In the genomic region with DNA sequence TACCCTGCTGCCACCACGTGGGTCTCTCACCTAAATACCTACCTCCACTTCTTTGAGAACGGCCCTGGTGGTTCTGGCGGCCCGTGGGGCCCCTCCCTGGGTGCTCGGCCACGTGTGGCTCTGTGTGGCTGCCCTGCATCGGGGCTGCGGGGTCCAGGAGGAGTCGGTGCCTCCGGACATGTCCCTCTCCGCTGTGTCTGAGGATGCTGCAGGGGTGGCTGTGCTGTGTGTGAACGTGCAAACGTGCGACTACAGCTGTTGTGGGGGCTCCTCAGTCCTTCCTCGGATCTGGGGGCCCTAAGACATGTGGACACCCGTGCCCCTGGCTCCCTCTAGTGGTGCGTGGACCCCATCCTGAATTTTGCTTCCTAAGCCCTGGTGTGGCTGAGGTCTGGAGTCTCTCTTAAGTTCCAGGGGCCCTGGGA, we compare ENCODE assay signal across 8 cellular contexts.
DNase-seq lines count a peak whose midpoint lies in the region; TF ChIP-seq lines count a peak whose summit lies in the region.

No MANE protein-coding gene starts in this region.

- H3K27me3 ChIP-seq in GM23248 (replicated peaks; ENCODE audit: insufficient read depth): no peaks in the 10 kb centered on the region
- no peaks in the 10 kb centered on the region for H3K27me3 ChIP-seq in ovary

- 58 to 60% methylated on average over 17 of the region's 17 CpGs for WGBS in GM23248 (ENCODE audit: low coverage in 1 of 2, low lambda C conversion rate in 2 of 2, missing lambda C conversion rate in 2 of 2), 2 experiments
- WGBS in ovary, 3 donors: 72 to 84% (median 77%) methylated on average over 17 of the region's 17 CpGs

- no peak overlapping the region for H3K27ac Mint-ChIP-seq in immature natural killer cell
- no peak overlapping the region for H3K27ac Mint-ChIP-seq in activated CD4-positive, alpha-beta T cell treated with anti-CD3 and anti-CD28 coated beads, Interleukin-2, amount 10 ng/mL, durations not matched to agents 7 days and 5 days

- no peaks in the 10 kb centered on the region for H3K4me1 ChIP-seq in GM23248 (ENCODE audit: insufficient read depth)
- no peaks in the 10 kb centered on the region for H3K4me1 ChIP-seq in ovary (ENCODE audit: insufficient read depth)

- H3K79me2 ChIP-seq in GM23248 (ENCODE audit: insufficient read depth): no peaks in the 10 kb centered on the region

- DNase-seq in AG08396 (ENCODE audit: low spot score) (peak; percentile 39), GM23248 (peak; percentile 4), immature natural killer cell (peak in 2 of 3 donors; percentile 6 to 9), RWPE1 (ENCODE audit: low spot score) (no peak), NCI-H187 (lab: John Stamatoyannopoulos, UW) (no peak), ovary (no peak)
- DNase-seq in activated CD4-positive, alpha-beta T cell treated with anti-CD3 and anti-CD28 coated beads, Interleukin-2, amount 10 ng/mL, durations not matched to agents 7 days and 5 days: no peak

- no peaks in the 10 kb centered on the region for H3K36me3 ChIP-seq in GM23248 (ENCODE audit: low read depth)
- no peaks in the 10 kb centered on the region for H3K36me3 ChIP-seq in ovary

- no peak for TF ChIP-seq EP300 in ovary (IDR thresholded peaks at IDR 0.05)

- CTCF ChIA-PET in RWPE1 (lab: Yijun Ruan, JAX): no interaction called here
- CTCF ChIA-PET in activated CD4-positive, alpha-beta T cell treated with anti-CD3 and anti-CD28 coated beads, Interleukin-2, amount 10 ng/mL, durations not matched to agents 7 days and 5 days (lab: Charles Lee): no interaction called here

- no peaks in the 10 kb centered on the region for H4K20me1 ChIP-seq in GM23248 (ENCODE audit: insufficient read depth)

- H3K27ac ChIP-seq in GM23248: no peak overlapping the region
- no peak overlapping the region for H3K27ac ChIP-seq in VCaP
- H3K27ac ChIP-seq in RWPE1: no peak overlapping the region
- no peak overlapping the region for H3K27ac ChIP-seq in ovary

- POLR2A ChIA-PET in RWPE1 (lab: Yijun Ruan, JAX; ENCODE audit: low non-redundant PET): no interaction called here
- POLR2A ChIA-PET in activated CD4-positive, alpha-beta T cell treated with anti-CD3 and anti-CD28 coated beads, Interleukin-2, amount 10 ng/mL, durations not matched to agents 7 days and 5 days (lab: Charles Lee): no interaction called here

- no peaks in the 10 kb centered on the region for H3K36me3 Mint-ChIP-seq in immature natural killer cell
- no peaks in the 10 kb centered on the region for H3K36me3 Mint-ChIP-seq in activated CD4-positive, alpha-beta T cell treated with anti-CD3 and anti-CD28 coated beads, Interleukin-2, amount 10 ng/mL, durations not matched to agents 7 days and 5 days (ENCODE audit: low read depth)

- in situ Hi-C loops in GM23248 (cut with MboI): no loop called here

- no peak overlapping the region for H3K4me3 ChIP-seq in GM23248
- H3K4me3 ChIP-seq in ovary: no peak overlapping the region

- TF ChIP-seq CTCF in VCaP (conservative IDR thresholded peaks at IDR 0.05) (0 out of 2 replicates have a peak, but pooled peaks have one; percentile 18), RWPE1 (conservative IDR thresholded peaks at IDR 0.05; ENCODE audit: low read depth) (no peak; the same call in 1 of the 2 replicates), ovary (IDR thresholded peaks at IDR 0.05) (no peak)

- no peaks in the 10 kb centered on the region for H3K9me2 ChIP-seq in GM23248 (ENCODE audit: insufficient read depth)

- intact Hi-C loops in ovary (cut with DNase I): no loop called here

- no peak overlapping the region for H2AFZ ChIP-seq in GM23248

- H3K9ac ChIP-seq in GM23248: no peak overlapping the region

- no peaks in the 10 kb centered on the region for H3F3A ChIP-seq in GM23248 (ENCODE audit: insufficient read depth)

- no peaks in the 10 kb centered on the region for H3K9me3 ChIP-seq in GM23248 (ENCODE audit: low read depth)
- no peaks in the 10 kb centered on the region for H3K9me3 ChIP-seq in ovary

- peaks cover 5 to 13% (median 10%) of the 10 kb centered on the region in 3 donors for H3K27me3 Mint-ChIP-seq in immature natural killer cell (ENCODE audit: low read depth in 3 of 3)
- no peaks in the 10 kb centered on the region for H3K27me3 Mint-ChIP-seq in activated CD4-positive, alpha-beta T cell treated with anti-CD3 and anti-CD28 coated beads, Interleukin-2, amount 10 ng/mL, durations not matched to agents 7 days and 5 days

- no peaks in the 10 kb centered on the region for H3K9me3 Mint-ChIP-seq in immature natural killer cell
- H3K9me3 Mint-ChIP-seq in activated CD4-positive, alpha-beta T cell treated with anti-CD3 and anti-CD28 coated beads, Interleukin-2, amount 10 ng/mL, durations not matched to agents 7 days and 5 days: no peaks in the 10 kb centered on the region

- no peak overlapping the region for H3K4me3 Mint-ChIP-seq in immature natural killer cell
- H3K4me3 Mint-ChIP-seq in activated CD4-positive, alpha-beta T cell treated with anti-CD3 and anti-CD28 coated beads, Interleukin-2, amount 10 ng/mL, durations not matched to agents 7 days and 5 days: no peak overlapping the region

- TF ChIP-seq POLR2A in ovary (IDR thresholded peaks at IDR 0.05): no peak

- no peak overlapping the region for H3K4me2 ChIP-seq in GM23248 (ENCODE audit: unreplicated experiment)

- H3K4me1 Mint-ChIP-seq in immature natural killer cell: peaks cover 26 to 28% of the 10 kb centered on the region in 2 donors
- no peaks in the 10 kb centered on the region for H3K4me1 Mint-ChIP-seq in activated CD4-positive, alpha-beta T cell treated with anti-CD3 and anti-CD28 coated beads, Interleukin-2, amount 10 ng/mL, durations not matched to agents 7 days and 5 days

Comparison
In these comparisons a context has a peak if more than half of its experiments do, and no peak if none do; other contexts are left out.
1. DNase-seq: peak in AG08396 (single experiment), GM23248 (single experiment) and immature natural killer cell (2 of 3); none in RWPE1 (single experiment), activated CD4-positive, alpha-beta T cell treated with anti-CD3 and anti-CD28 coated beads, Interleukin-2, amount 10 ng/mL, durations not matched to agents 7 days and 5 days (single experiment), NCI-H187 (0 of 2) and ovary (0 of 5).